In genomic region chr1:28514445-28514933, GRCh38 we compare ENCODE assay signal across 1 cellular context.
TF ChIP-seq lines count a peak whose summit lies in the region.

No MANE protein-coding gene starts in this region.

TF ChIP-seq in WTC11, 78 proteins besides CTCF, POLR2A, EP300 and RAD21:
- TF ChIP-seq ZNF532 (CRISPR knock-in tag; IDR thresholded peaks at IDR 0.05; ENCODE audit: borderline replicate concordance), result peak; percentile 25; the same call in 1 of the 2 replicates
- TF ChIP-seq ZNF425 (CRISPR knock-in tag; conservative IDR thresholded peaks at IDR 0.05), result 0 out of 2 replicates have a peak, but pooled peaks have one; percentile 3
- TF ChIP-seq SMAD3 (CRISPR knock-in tag; IDR thresholded peaks at IDR 0.05; ENCODE audit: borderline replicate concordance), result 0 out of 2 replicates have a peak, but pooled peaks have one; percentile 14
- TF ChIP-seq FOXJ3 (CRISPR knock-in tag; IDR thresholded peaks at IDR 0.05; ENCODE audit: borderline replicate concordance), result peak; percentile 70; the same call in 1 of the 2 replicates
- TF ChIP-seq AR (CRISPR knock-in tag; IDR thresholded peaks at IDR 0.05), result peak; percentile 82
- peak; percentile 70; the same call in 1 of the 2 replicates for TF ChIP-seq NFATC4 (CRISPR knock-in tag; IDR thresholded peaks at IDR 0.05)
- TF ChIP-seq ZNF416 (CRISPR knock-in tag; IDR thresholded peaks at IDR 0.05), result peak; percentile 50; the same call in 1 of the 2 replicates
- TF ChIP-seq ZNF671 (CRISPR knock-in tag; IDR thresholded peaks at IDR 0.05), result peak; percentile 74; the same call in 1 of the 2 replicates
- TF ChIP-seq PRRX2 (CRISPR knock-in tag; IDR thresholded peaks at IDR 0.05), result peak; percentile 11; the same call in 1 of the 2 replicates
